Comparison of ENCODE assay signal across 9 cellular contexts in the genomic region with DNA sequence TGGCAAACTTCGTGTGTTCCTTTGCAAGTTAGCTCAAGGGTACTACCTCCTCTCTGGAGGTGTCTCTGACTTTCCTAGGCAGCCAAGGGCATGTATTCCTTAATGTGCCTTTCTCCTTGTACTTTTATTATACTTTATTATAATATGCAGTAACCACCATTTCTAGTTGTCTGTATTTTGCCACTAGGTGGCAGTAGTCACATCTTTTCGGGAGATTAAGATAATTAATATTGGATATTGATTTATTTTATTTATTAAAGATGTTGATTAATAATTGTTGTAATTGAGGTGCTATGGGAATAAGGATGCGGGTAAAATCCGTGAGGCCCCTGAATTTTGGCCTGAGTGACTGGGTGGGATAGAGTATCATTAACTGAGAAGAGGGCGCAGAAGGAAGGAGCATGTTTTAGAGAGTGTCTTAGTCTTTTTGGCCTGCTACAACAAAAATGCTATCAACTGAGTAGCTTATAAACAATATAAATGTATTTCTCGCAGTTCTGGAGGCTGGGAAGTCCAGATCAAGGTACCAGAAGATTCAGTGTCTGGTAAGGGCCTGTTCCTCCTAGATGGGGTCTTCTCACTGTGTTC.
DNase-seq lines count a peak whose midpoint lies in the region; ATAC-seq and TF ChIP-seq lines count a peak whose summit lies in the region.
"Had no signal": no experiment of that assay in that cellular context is flagged by ENCODE, and none has a peak within 500 bp of the region (broad histone marks: within the 10 kb centered on the region; RNA-seq: fewer than 3 reads in every experiment).

No MANE protein-coding gene starts in this region.

- no peaks in the 10 kb centered on the region for H3K9me3 ChIP-seq in Loucy (ENCODE audit: insufficient read depth, low read depth, low read length)
- H3K9me3 ChIP-seq in osteoblast (ENCODE audit: low read depth, low read length): no peaks in the 10 kb centered on the region
- H3K9me3 ChIP-seq in T-helper 17 cell (ENCODE audit: control insufficient read depth, low read length, poor library complexity, severe bottlenecking): no peaks in the 10 kb centered on the region

- TF ChIP-seq CTCF in Loucy (conservative IDR thresholded peaks at IDR 0.05; ENCODE audit: low read length) (peak; percentile 48), chondrocyte (IDR thresholded peaks at IDR 0.05) (peak; percentile 95), osteoblast (IDR thresholded peaks at IDR 0.05; ENCODE audit: extremely low read depth, low read depth, low read length) (peak; percentile 67)

- H3K9me3 Mint-ChIP-seq in chondrocyte (ENCODE audit: low read depth): no peaks in the 10 kb centered on the region
- H3K9me3 Mint-ChIP-seq: activated naive CD8-positive, alpha-beta T cell treated with anti-CD3 and anti-CD28 coated beads, Interleukin-2, amount 10 ng/mL, durations not matched to agents 7 days and 5 days had no signal

- H3K36me3 Mint-ChIP-seq in chondrocyte (ENCODE audit: low read depth) (no peaks in the 10 kb centered on the region), T-helper 17 cell (ENCODE audit: low read depth) (peaks cover 2% of the 10 kb centered on the region)
- H3K36me3 Mint-ChIP-seq: activated naive CD8-positive, alpha-beta T cell treated with anti-CD3 and anti-CD28 coated beads, Interleukin-2, amount 10 ng/mL, durations not matched to agents 7 days and 5 days had no signal

- ATAC-seq in T-helper 17 cell (no peak), HG03460 (IDR thresholded peaks at IDR 0.05; ENCODE audit: unreplicated experiment) (no peak)

- no peaks in the 10 kb centered on the region for H3F3A ChIP-seq in Loucy (ENCODE audit: low read depth)

- no peak overlapping the region for H3K27ac ChIP-seq in osteoblast (ENCODE audit: low read depth, low read length)

- H3K27ac Mint-ChIP-seq in chondrocyte (ENCODE audit: unreplicated experiment) (no peak overlapping the region), T-helper 17 cell (no peak overlapping the region)
- H3K27ac Mint-ChIP-seq: activated naive CD8-positive, alpha-beta T cell treated with anti-CD3 and anti-CD28 coated beads, Interleukin-2, amount 10 ng/mL, durations not matched to agents 7 days and 5 days had no signal

- H3K27me3 Mint-ChIP-seq in chondrocyte (ENCODE audit: low read depth) (no peaks in the 10 kb centered on the region), T-helper 17 cell (no peaks in the 10 kb centered on the region)
- H3K27me3 Mint-ChIP-seq: activated naive CD8-positive, alpha-beta T cell treated with anti-CD3 and anti-CD28 coated beads, Interleukin-2, amount 10 ng/mL, durations not matched to agents 7 days and 5 days had no signal

- H3K4me3 Mint-ChIP-seq in chondrocyte (ENCODE audit: unreplicated experiment) (no peak overlapping the region), T-helper 17 cell (no peak overlapping the region)
- H3K4me3 Mint-ChIP-seq: activated naive CD8-positive, alpha-beta T cell treated with anti-CD3 and anti-CD28 coated beads, Interleukin-2, amount 10 ng/mL, durations not matched to agents 7 days and 5 days had no signal

- H3K36me3 ChIP-seq in Loucy (ENCODE audit: insufficient read depth, low read length) (peaks cover 27% of the 10 kb centered on the region; the same call in 1 of the 2 replicates), osteoblast (ENCODE audit: insufficient read depth, low read length) (no peaks in the 10 kb centered on the region)

- H4K20me1 ChIP-seq in Loucy (ENCODE audit: insufficient read depth, low read length, poor library complexity, severe bottlenecking): peaks cover 7% of the 10 kb centered on the region
- H4K20me1 ChIP-seq in osteoblast (ENCODE audit: insufficient read depth, low read length): no peaks in the 10 kb centered on the region

- no peak overlapping the region for H3K9ac ChIP-seq in Loucy (ENCODE audit: low read depth, low read length, poor library complexity, severe bottlenecking)

- H3K4me2 ChIP-seq in Loucy (ENCODE audit: low read depth, low read length, poor library complexity, severe bottlenecking) (no peak overlapping the region), osteoblast (ENCODE audit: insufficient read depth, low read length) (no peak overlapping the region)

- H3K9me2 ChIP-seq in Loucy (replicated peaks; ENCODE audit: low read depth, low read length): no peaks in the 10 kb centered on the region

- H3K79me2 ChIP-seq in Loucy (ENCODE audit: insufficient read depth, low read length): peaks cover 6% of the 10 kb centered on the region
- H3K79me2 ChIP-seq in osteoblast (ENCODE audit: insufficient read depth, low read length): no peaks in the 10 kb centered on the region

- no peaks in the 10 kb centered on the region for H3K4me1 ChIP-seq in Loucy (ENCODE audit: insufficient read depth, low read length, poor library complexity, severe bottlenecking)
- H3K4me1 ChIP-seq in osteoblast (ENCODE audit: insufficient read depth, low read length): peaks cover 6% of the 10 kb centered on the region

- H3K27me3 ChIP-seq in Loucy (ENCODE audit: insufficient read depth, low read length, poor library complexity, severe bottlenecking) (no peaks in the 10 kb centered on the region), osteoblast (ENCODE audit: insufficient read depth, low read length) (peaks cover 5% of the 10 kb centered on the region)

- peak; percentile 3 for DNase-seq in DMS 273 treated with DMSO at 0.1 percent for 48 hours (lab: John Stamatoyannopoulos, UW)
- DNase-seq in chondrocyte (ENCODE audit: low spot score): no peak
- no peak for DNase-seq in osteoblast (ENCODE audit: insufficient read length, low spot score, missing footprints)
- no peak for DNase-seq in NCI-H2107 (lab: John Stamatoyannopoulos, UW)
- no peak for DNase-seq in T-helper 17 cell
- no peak for DNase-seq in stimulated activated CD4-positive, alpha-beta T cell treated with anti-CD3 and anti-CD28 coated beads, Interleukin-12 subunit alpha, Interleukin-12 subunit beta, amount 100 ng/mL, for 4 hours
- DNase-seq: activated naive CD8-positive, alpha-beta T cell treated with anti-CD3 and anti-CD28 coated beads, Interleukin-2, amount 10 ng/mL, durations not matched to agents 7 days and 5 days had no signal

- H2AFZ ChIP-seq in Loucy (ENCODE audit: low read length): no peak overlapping the region
- H2AFZ ChIP-seq in osteoblast (ENCODE audit: low read length): no peak overlapping the region

- H3K4me3 ChIP-seq in Loucy (ENCODE audit: low read length, poor library complexity, severe bottlenecking): no peak overlapping the region
- no peak overlapping the region for H3K4me3 ChIP-seq in osteoblast (ENCODE audit: insufficient read depth, low read length)

- H3K4me1 Mint-ChIP-seq in chondrocyte (ENCODE audit: low read depth) (no peaks in the 10 kb centered on the region), T-helper 17 cell (peaks cover 10% of the 10 kb centered on the region)
